ENCODE assay signal across 1 cellular context in the genomic region with DNA sequence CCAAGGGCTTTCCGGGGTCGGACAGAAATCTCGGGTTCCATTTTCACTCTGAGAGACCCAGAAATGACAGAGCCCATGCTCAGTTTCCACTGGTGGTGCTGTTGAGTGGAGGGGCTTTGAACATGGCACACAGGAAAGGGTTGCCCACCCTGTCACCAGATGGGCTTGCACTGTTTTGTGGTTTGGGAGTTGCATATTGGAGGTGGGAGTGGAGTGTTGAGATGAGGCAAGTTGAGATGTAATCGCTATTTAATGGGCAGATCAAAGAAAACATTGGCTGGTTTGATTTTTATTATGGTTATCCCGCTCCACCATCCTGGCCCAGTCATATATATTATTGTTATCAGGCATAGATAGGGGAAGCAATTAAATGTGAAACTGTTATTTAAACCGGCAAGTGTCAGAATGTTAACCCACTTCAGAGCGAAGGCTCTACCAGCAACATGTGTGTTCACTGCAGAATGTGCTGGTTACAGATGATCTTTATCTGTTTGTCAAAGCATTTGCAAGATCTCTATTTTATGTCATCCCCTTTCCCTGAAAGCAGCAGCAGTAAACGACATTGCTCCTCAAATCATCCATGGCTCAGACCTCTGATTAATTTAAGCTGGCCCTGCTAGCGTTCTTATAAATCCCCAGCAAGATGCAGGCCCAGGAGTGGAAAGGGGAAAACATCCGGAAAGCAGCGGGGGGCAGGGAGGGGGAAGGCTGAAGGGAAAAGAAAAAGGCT.
TF ChIP-seq lines count a peak whose summit lies in the region.

No MANE protein-coding gene starts in this region.

TF ChIP-seq in WTC11, 78 proteins besides CTCF, POLR2A, EP300 and RAD21:
- TF ChIP-seq ATF1 (CRISPR knock-in tag; IDR thresholded peaks at IDR 0.05) = no peak
- no peak for TF ChIP-seq ZNF396 (CRISPR knock-in tag; IDR thresholded peaks at IDR 0.05; ENCODE audit: borderline replicate concordance)
- TF ChIP-seq NFE2L1 (CRISPR knock-in tag; IDR thresholded peaks at IDR 0.05) = no peak
- no peak for TF ChIP-seq ZNF416 (CRISPR knock-in tag; IDR thresholded peaks at IDR 0.05)
- TF ChIP-seq NR2C2 (CRISPR knock-in tag; IDR thresholded peaks at IDR 0.05) = no peak
- no peak for TF ChIP-seq ZNF232 (CRISPR knock-in tag; IDR thresholded peaks at IDR 0.05)
- no peak for TF ChIP-seq TEAD4 (CRISPR knock-in tag; IDR thresholded peaks at IDR 0.05)
- TF ChIP-seq STAT6 (CRISPR knock-in tag; conservative IDR thresholded peaks at IDR 0.05; ENCODE audit: low read depth) = no peak
- TF ChIP-seq USF1 (CRISPR knock-in tag; IDR thresholded peaks at IDR 0.05) = no peak
- TF ChIP-seq ZNF423 (CRISPR knock-in tag; IDR thresholded peaks at IDR 0.05) = no peak
- TF ChIP-seq GRHL2 (CRISPR knock-in tag; IDR thresholded peaks at IDR 0.05; ENCODE audit: insufficient replicate concordance, severe bottlenecking) = no peak
- TF ChIP-seq ZNF512 (CRISPR knock-in tag; IDR thresholded peaks at IDR 0.05; ENCODE audit: borderline replicate concordance) = no peak
- TF ChIP-seq ZNF219 (CRISPR knock-in tag; IDR thresholded peaks at IDR 0.05; ENCODE audit: borderline replicate concordance) = no peak
- no peak for TF ChIP-seq ATF3 (CRISPR knock-in tag; conservative IDR thresholded peaks at IDR 0.05)
- TF ChIP-seq, protein P1, sequence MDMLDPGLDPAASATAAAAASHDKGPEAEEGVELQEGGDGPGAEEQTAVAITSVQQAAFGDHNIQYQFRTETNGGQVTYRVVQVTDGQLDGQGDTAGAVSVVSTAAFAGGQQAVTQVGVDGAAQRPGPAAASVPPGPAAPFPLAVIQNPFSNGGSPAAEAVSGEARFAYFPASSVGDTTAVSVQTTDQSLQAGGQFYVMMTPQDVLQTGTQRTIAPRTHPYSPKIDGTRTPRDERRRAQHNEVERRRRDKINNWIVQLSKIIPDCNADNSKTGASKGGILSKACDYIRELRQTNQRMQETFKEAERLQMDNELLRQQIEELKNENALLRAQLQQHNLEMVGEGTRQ (CRISPR knock-in tag; IDR thresholded peaks at IDR 0.05) = no peak
